ENCODE assay signal across 8 cellular contexts in genomic region chr9:92947268-92948031, GRCh38. TPM values are rescaled to one million over a fixed set of nuclear protein-coding genes. Genes with fewer than 3 reads are reported as not detected.
DNase-seq lines count a peak whose midpoint lies in the region; ATAC-seq and TF ChIP-seq lines count a peak whose summit lies in the region.

Gene FGD3, plus strand, starts transcription at chr9:92947523. Its CDS starts 28,734 bp downstream, at chr9:92976257.

- in situ Hi-C loops in GM13976 (cut with MboI; ENCODE audit: low sequenced_read_pairs, unreplicated experiment): no loop called here

- ATAC-seq in activated T-helper 17 cell treated with anti-CD3 and anti-CD28 coated beads, Interleukin-2, amount 50 U/mL, for 72 hours (replicated peaks): peak; percentile 86
- ATAC-seq in HG02610 (IDR thresholded peaks at IDR 0.05; ENCODE audit: unreplicated experiment) (no peak), HG03439 (IDR thresholded peaks at IDR 0.05; ENCODE audit: unreplicated experiment) (no peak)

- H3K9me3 ChIP-seq in cardiac muscle cell (ENCODE audit: low read depth): no peaks in the 10 kb centered on the region
- H3K9me3 ChIP-seq in parathyroid adenoma (ENCODE audit: control insufficient read depth, low read length): no peaks in the 10 kb centered on the region

- H3K9me3 Mint-ChIP-seq in activated T-helper 17 cell treated with anti-CD3 and anti-CD28 coated beads, Interleukin-2, amount 50 U/mL, for 72 hours: no peaks in the 10 kb centered on the region

- H3K4me1 Mint-ChIP-seq in activated T-helper 17 cell treated with anti-CD3 and anti-CD28 coated beads, Interleukin-2, amount 50 U/mL, for 72 hours: peaks cover 39% of the 10 kb centered on the region

- H3K9ac ChIP-seq in parathyroid adenoma: no peak within 1 kb of the TSS

- H2AFZ ChIP-seq in parathyroid adenoma: peak within 1 kb of the TSS; percentile 70

- no peaks in the 10 kb centered on the region for H3K36me3 Mint-ChIP-seq in activated T-helper 17 cell treated with anti-CD3 and anti-CD28 coated beads, Interleukin-2, amount 50 U/mL, for 72 hours (ENCODE audit: low read depth)

- H3K4me1 ChIP-seq in cardiac muscle cell (ENCODE audit: low read depth) (no peaks in the 10 kb centered on the region), parathyroid adenoma (no peaks in the 10 kb centered on the region)

- no peaks in the 10 kb centered on the region for H3K27me3 Mint-ChIP-seq in activated T-helper 17 cell treated with anti-CD3 and anti-CD28 coated beads, Interleukin-2, amount 50 U/mL, for 72 hours

- H3K36me3 ChIP-seq in cardiac muscle cell (no peaks in the 10 kb centered on the region), parathyroid adenoma (ENCODE audit: control insufficient read depth, insufficient read depth, low read length) (no peaks in the 10 kb centered on the region)

- peaks cover 82% of the 10 kb centered on the region for H3K27me3 ChIP-seq in cardiac muscle cell
- H3K27me3 ChIP-seq in parathyroid adenoma (ENCODE audit: control insufficient read depth, insufficient read depth, low read length): peaks cover 6% of the 10 kb centered on the region

- H3K79me2 ChIP-seq in parathyroid adenoma: no peaks in the 10 kb centered on the region

- H3K4me2 ChIP-seq in parathyroid adenoma (ENCODE audit: low read length): peak within 1 kb of the TSS; percentile 85

- H3K4me3 Mint-ChIP-seq in activated T-helper 17 cell treated with anti-CD3 and anti-CD28 coated beads, Interleukin-2, amount 50 U/mL, for 72 hours: peak within 1 kb of the TSS; percentile 89

- H3K4me3 ChIP-seq in cardiac muscle cell (peak within 1 kb of the TSS; percentile 16), parathyroid adenoma (ENCODE audit: low read depth, low read length) (peak within 1 kb of the TSS; percentile 62)

- TF ChIP-seq CTCF in GM13976 (IDR thresholded peaks at IDR 0.05; ENCODE audit: borderline replicate concordance, control extremely low read depth, extremely low read depth, insufficient read depth, missing control alignments) (no peak), cardiac muscle cell (IDR thresholded peaks at IDR 0.05; ENCODE audit: low read depth, low read length) (no peak), parathyroid adenoma (IDR thresholded peaks at IDR 0.05) (no peak)

- H3K27ac ChIP-seq in cardiac muscle cell: no peak within 1 kb of the TSS
- no peak within 1 kb of the TSS for H3K27ac ChIP-seq in parathyroid adenoma

- H3K27ac Mint-ChIP-seq in activated T-helper 17 cell treated with anti-CD3 and anti-CD28 coated beads, Interleukin-2, amount 50 U/mL, for 72 hours: peak within 1 kb of the TSS; percentile 89

- peak; percentile 58 for DNase-seq in GM13976 (ENCODE audit: low spot score)
- peak; percentile 34 for DNase-seq in NCI-H524 treated with DMSO at 0.1 percent for 48 hours (lab: John Stamatoyannopoulos, UW)
- DNase-seq in cardiac muscle cell (ENCODE audit: low read depth in 1 of 2, low spot score in 1 of 2): peak; percentile 31 to 52
- no peak for DNase-seq in CD1c-positive myeloid dendritic cell (ENCODE audit: extremely low spot score)

RNA-seq across cellular contexts. Expression of gene FGD3, which starts in this region (rescaled TPM):
- total RNA-seq in activated T-helper 17 cell treated with anti-CD3 and anti-CD28 coated beads, Interleukin-2, amount 50 U/mL, for 72 hours: 10 to 100 TPM; 70.6 to 80.2 TPM
- total RNA-seq in cardiac muscle cell: 0.18 and 1.3 TPM in 2 replicates
- polyA plus RNA-seq in cardiac muscle cell: 0.36 TPM in 1 of 2 replicates, not detected in the other

Comparison
In these comparisons a context has a peak if more than half of its experiments do, and no peak if none do; other contexts are left out.
1. RNA of gene FGD3 (total RNA-seq): 70.6 to 80.2 TPM in activated T-helper 17 cell treated with anti-CD3 and anti-CD28 coated beads, Interleukin-2, amount 50 U/mL, for 72 hours; 0.18 to 1.3 TPM in cardiac muscle cell; every median in the first group is over 10 times any median in the second.